Comparison of ENCODE assay signal across 8 cellular contexts in the genomic region with DNA sequence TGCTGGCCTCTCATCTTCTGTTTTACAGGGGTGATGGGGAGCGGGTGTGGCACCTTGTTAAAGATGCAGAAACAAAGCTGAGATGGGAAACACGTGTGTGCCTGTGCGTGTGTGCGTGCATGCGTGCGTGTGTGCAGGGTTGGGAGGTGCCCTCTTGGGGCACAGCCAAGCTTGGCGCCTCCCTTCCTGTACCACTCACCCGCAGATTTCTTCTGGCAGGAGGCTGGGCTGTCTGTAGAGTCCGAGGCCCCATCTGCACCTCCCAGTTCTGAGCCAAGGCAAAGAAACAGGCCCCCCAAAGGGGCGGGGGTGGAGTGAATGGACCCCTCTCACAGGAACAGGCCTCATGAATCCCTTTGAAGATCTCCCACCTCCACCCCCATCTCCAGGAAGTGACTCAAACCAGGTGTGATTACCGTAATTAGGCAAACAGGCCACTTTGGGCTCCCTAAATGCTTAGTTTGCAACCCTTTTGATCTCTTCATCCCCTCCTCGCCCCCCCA. TPM values are rescaled to one million over a fixed set of nuclear protein-coding genes. Genes with fewer than 3 reads are reported as not detected.
A peak's percentile ranks its signal among the peaks of the same experiment; 100 is the strongest.
DNase-seq lines count a peak whose midpoint lies in the region; ATAC-seq and TF ChIP-seq lines count a peak whose summit lies in the region.

No MANE protein-coding gene starts in this region.

- intact Hi-C loops in left colon (cut with DNase I, micrococcal nuclease) = loop anchor here in 1 of 2 donors (5.0 kb wide), 1 partner anchor 43 kb away; no protein-coding TSS in a partner anchor

- peaks cover 66% of the 10 kb centered on the region for H3K4me1 ChIP-seq in BLaER1

- DNase-seq in NK-92 (lab: John Stamatoyannopoulos, UW; ENCODE audit: unreplicated experiment) = peak; percentile 14
- peak; percentile 87 to 93 for DNase-seq in activated T-cell treated with anti-CD3 and anti-CD28 coated beads, Interleukin-2, amount 50 U/mL, for 72 hours
- peak; percentile 63 to 66 for DNase-seq in left colon
- DNase-seq in chondrocyte (ENCODE audit: low spot score) = no peak
- no peak for DNase-seq in medulla oblongata (ENCODE audit: extremely low spot score)
- DNase-seq in hypothalamus (lab: John Stamatoyannopoulos, UW) = no peak

- H3K9me3 ChIP-seq in BLaER1 = peaks cover 4% of the 10 kb centered on the region; the same call in 1 of the 2 replicates

- H3K9me3 Mint-ChIP-seq in activated T-cell treated with anti-CD3 and anti-CD28 coated beads, Interleukin-2, amount 50 U/mL, for 72 hours = no peaks in the 10 kb centered on the region
- H3K9me3 Mint-ChIP-seq in stimulated activated naive CD8-positive, alpha-beta T cell treated with anti-CD3 and anti-CD28 coated beads, Interleukin-15, Interleukin-2, amounts not matched to agents 100 ng/mL and 50 ng/mL, for 24 hours = no peaks in the 10 kb centered on the region
- H3K9me3 Mint-ChIP-seq in chondrocyte (ENCODE audit: low read depth) = no peaks in the 10 kb centered on the region

- no peaks in the 10 kb centered on the region; the same call in 1 of the 2 replicates for H3K27me3 ChIP-seq in BLaER1

- H3K27ac Mint-ChIP-seq in activated T-cell treated with anti-CD3 and anti-CD28 coated beads, Interleukin-2, amount 50 U/mL, for 72 hours = peak overlapping the region; percentile 57
- H3K27ac Mint-ChIP-seq in stimulated activated naive CD8-positive, alpha-beta T cell treated with anti-CD3 and anti-CD28 coated beads, Interleukin-15, Interleukin-2, amounts not matched to agents 100 ng/mL and 50 ng/mL, for 24 hours = peak overlapping the region; percentile 99
- H3K27ac Mint-ChIP-seq in chondrocyte (ENCODE audit: unreplicated experiment) = no peak overlapping the region

- no peak overlapping the region for H3K4me3 ChIP-seq in BLaER1

- no peaks in the 10 kb centered on the region for H4K20me1 ChIP-seq in BLaER1

- peak; percentile 91 to 92 for ATAC-seq in activated T-cell treated with anti-CD3 and anti-CD28 coated beads, Interleukin-2, amount 50 U/mL, for 72 hours (replicated peaks in 1 of 2)
- peak; percentile 69 for ATAC-seq in left colon

- peak overlapping the region; percentile 74 for H3K27ac ChIP-seq in BLaER1

- no peak overlapping the region for H3K9ac ChIP-seq in BLaER1

- peaks cover 79% of the 10 kb centered on the region for H3K4me1 Mint-ChIP-seq in activated T-cell treated with anti-CD3 and anti-CD28 coated beads, Interleukin-2, amount 50 U/mL, for 72 hours (ENCODE audit: low read depth)
- H3K4me1 Mint-ChIP-seq in stimulated activated naive CD8-positive, alpha-beta T cell treated with anti-CD3 and anti-CD28 coated beads, Interleukin-15, Interleukin-2, amounts not matched to agents 100 ng/mL and 50 ng/mL, for 24 hours (ENCODE audit: low read depth) = peaks cover 61% of the 10 kb centered on the region
- H3K4me1 Mint-ChIP-seq in chondrocyte (ENCODE audit: low read depth) = peaks cover 29% of the 10 kb centered on the region

- H3K36me3 ChIP-seq in BLaER1 = no peaks in the 10 kb centered on the region

- H3K4me2 ChIP-seq in BLaER1 = peak overlapping the region; percentile 86

- no peaks in the 10 kb centered on the region for H3K27me3 Mint-ChIP-seq in activated T-cell treated with anti-CD3 and anti-CD28 coated beads, Interleukin-2, amount 50 U/mL, for 72 hours (ENCODE audit: low read depth)
- H3K27me3 Mint-ChIP-seq in stimulated activated naive CD8-positive, alpha-beta T cell treated with anti-CD3 and anti-CD28 coated beads, Interleukin-15, Interleukin-2, amounts not matched to agents 100 ng/mL and 50 ng/mL, for 24 hours = no peaks in the 10 kb centered on the region
- H3K27me3 Mint-ChIP-seq in chondrocyte (ENCODE audit: low read depth) = no peaks in the 10 kb centered on the region

- peaks cover 5 to 12% of the 10 kb centered on the region in 2 donors for H3K36me3 Mint-ChIP-seq in activated T-cell treated with anti-CD3 and anti-CD28 coated beads, Interleukin-2, amount 50 U/mL, for 72 hours (ENCODE audit: insufficient read depth in 2 of 2)
- peaks cover 3% of the 10 kb centered on the region for H3K36me3 Mint-ChIP-seq in stimulated activated naive CD8-positive, alpha-beta T cell treated with anti-CD3 and anti-CD28 coated beads, Interleukin-15, Interleukin-2, amounts not matched to agents 100 ng/mL and 50 ng/mL, for 24 hours (ENCODE audit: low read depth)
- H3K36me3 Mint-ChIP-seq in chondrocyte (ENCODE audit: low read depth) = no peaks in the 10 kb centered on the region

- TF ChIP-seq CTCF in chondrocyte (IDR thresholded peaks at IDR 0.05) = no peak

- H3K4me3 Mint-ChIP-seq in activated T-cell treated with anti-CD3 and anti-CD28 coated beads, Interleukin-2, amount 50 U/mL, for 72 hours = peak overlapping the region; percentile 82 to 86
- peak overlapping the region; percentile 80 for H3K4me3 Mint-ChIP-seq in stimulated activated naive CD8-positive, alpha-beta T cell treated with anti-CD3 and anti-CD28 coated beads, Interleukin-15, Interleukin-2, amounts not matched to agents 100 ng/mL and 50 ng/mL, for 24 hours
- H3K4me3 Mint-ChIP-seq in chondrocyte (ENCODE audit: unreplicated experiment) = no peak overlapping the region

RNA-seq across cellular contexts. Expression of gene TNS4, which starts 20.9 kb away (rescaled TPM):
- 10 to 100 TPM in 1 of 2 donors, 1 to 10 TPM in 1; 9.9 to 10.6 TPM for total RNA-seq in activated T-cell treated with anti-CD3 and anti-CD28 coated beads, Interleukin-2, amount 50 U/mL, for 72 hours
- total RNA-seq in left colon = 10 to 100 TPM in 1 of 2 donors, 1 to 10 TPM in 1; 2.5 to 10.5 TPM
- 0.39 TPM in 1 of 3 replicates, not detected in the others for total RNA-seq in chondrocyte

RNA-seq across cellular contexts. Expression of gene IGFBP4, which starts 37.3 kb away (rescaled TPM):
- total RNA-seq in activated T-cell treated with anti-CD3 and anti-CD28 coated beads, Interleukin-2, amount 50 U/mL, for 72 hours = 10 to 100 TPM; 47.1 to 58.4 TPM
- total RNA-seq in left colon (100 to 1,000 TPM; 148 to 209 TPM), chondrocyte (351 to 496 TPM (median 486 TPM) in 3 replicates)

Comparison
In these comparisons a context has a peak if more than half of its experiments do, and no peak if none do; other contexts are left out.
1. DNase-seq: peak in NK-92 (single experiment), activated T-cell treated with anti-CD3 and anti-CD28 coated beads, Interleukin-2, amount 50 U/mL, for 72 hours (2 of 2) and left colon (2 of 2); none in chondrocyte (single experiment), medulla oblongata (single experiment) and hypothalamus (0 of 51).